In genomic region chr12:13200841-13201240, GRCh38 we compare ENCODE assay signal across 1 cellular context.
TF ChIP-seq lines count a peak whose summit lies in the region.

No MANE protein-coding gene starts in this region.

TF ChIP-seq in IMR-90, 13 proteins besides CTCF, POLR2A, EP300 and RAD21 (continued from another document):
- TF ChIP-seq ELK1 (IDR thresholded peaks at IDR 0.05; ENCODE audit: borderline replicate concordance, low read depth, low read length) (no peak), MXI1 (IDR thresholded peaks at IDR 0.05; ENCODE audit: borderline replicate concordance, low read depth, low read length) (no peak), MAFK (IDR thresholded peaks at IDR 0.05; ENCODE audit: low read depth, low read length) (no peak), CHD1 (IDR thresholded peaks at IDR 0.05; ENCODE audit: low read depth, low read length) (no peak), CEBPB (IDR thresholded peaks at IDR 0.05; ENCODE audit: low read depth, low read length) (no peak), RCOR1 (IDR thresholded peaks at IDR 0.05; ENCODE audit: insufficient replicate concordance, low read length) (no peak), USF2 (IDR thresholded peaks at IDR 0.05; ENCODE audit: low read depth, low read length) (no peak), MAZ (IDR thresholded peaks at IDR 0.05; ENCODE audit: borderline replicate concordance, low read depth, low read length) (no peak), BHLHE40 (IDR thresholded peaks at IDR 0.05; ENCODE audit: low read depth, low read length) (no peak), FOS (IDR thresholded peaks at IDR 0.05; ENCODE audit: low read depth, low read length) (no peak), NFE2L2 (IDR thresholded peaks at IDR 0.05; ENCODE audit: low read depth, low read length) (no peak)
